Comparison of ENCODE assay signal across 8 cellular contexts in genomic region chr3:39052613-39053012, GRCh38. TPM values are rescaled to one million over a fixed set of nuclear protein-coding genes. Genes with fewer than 3 reads are reported as not detected.
DNase-seq lines count a peak whose midpoint lies in the region; ATAC-seq and TF ChIP-seq lines count a peak whose summit lies in the region.

No MANE protein-coding gene starts in this region.

- H3K4me1 ChIP-seq in cardiac muscle cell (ENCODE audit: low read depth) (peaks cover 5% of the 10 kb centered on the region), ascending aorta (peaks cover 0 to 5% of the 10 kb centered on the region in 2 donors), lower lobe of right lung (peaks cover 11% of the 10 kb centered on the region), urinary bladder (ENCODE audit: insufficient read depth) (no peaks in the 10 kb centered on the region)

- no peak for DNase-seq in cardiac muscle cell (ENCODE audit: low read depth in 1 of 2, low spot score in 1 of 2)
- no peak for DNase-seq in left cardiac atrium
- DNase-seq in ascending aorta (ENCODE audit: low spot score in 2 of 2) = no peak
- DNase-seq in lower lobe of right lung = no peak
- no peak for DNase-seq in NCI-H2196 (lab: John Stamatoyannopoulos, UW; ENCODE audit: unreplicated experiment)
- no peak for DNase-seq in KBM-7

- H3K9me3 ChIP-seq in cardiac muscle cell (ENCODE audit: low read depth) (no peaks in the 10 kb centered on the region), ascending aorta (no peaks in the 10 kb centered on the region), lower lobe of right lung (no peaks in the 10 kb centered on the region)

- peak overlapping the region; percentile 91 for H3K4me3 ChIP-seq in cardiac muscle cell
- H3K4me3 ChIP-seq in ascending aorta = peak overlapping the region; percentile 92 to 96
- H3K4me3 ChIP-seq in lower lobe of right lung = peak overlapping the region; percentile 95
- H3K4me3 ChIP-seq in urinary bladder (ENCODE audit: low read depth, low read length) = peak overlapping the region; percentile 92

- TF ChIP-seq CTCF in cardiac muscle cell (IDR thresholded peaks at IDR 0.05; ENCODE audit: low read depth, low read length) (no peak), ascending aorta (IDR thresholded peaks at IDR 0.05) (no peak), lower lobe of right lung (IDR thresholded peaks at IDR 0.05) (no peak)

- 2% methylated on average over 12 of the region's 12 CpGs for WGBS in urinary bladder

- H3K36me3 ChIP-seq in cardiac muscle cell (no peaks in the 10 kb centered on the region), ascending aorta (no peaks in the 10 kb centered on the region), lower lobe of right lung (no peaks in the 10 kb centered on the region), urinary bladder (ENCODE audit: insufficient read depth) (no peaks in the 10 kb centered on the region)

- peak overlapping the region; percentile 99 for H3K27ac ChIP-seq in cardiac muscle cell
- H3K27ac ChIP-seq in ascending aorta = peak overlapping the region in 1 of 2 donors; percentile 86
- peak overlapping the region; percentile 93 for H3K27ac ChIP-seq in lower lobe of right lung
- no peak overlapping the region for H3K27ac ChIP-seq in urinary bladder (ENCODE audit: low read depth)

- intact Hi-C loops in left cardiac atrium (cut with DNase I) (no loop called here), ascending aorta (cut with DNase I) (loop anchor here (5.0 kb wide), 2 partner anchors 330 to 595 kb away; partner anchors contain the start of gene SLC25A38), lower lobe of right lung (cut with DNase I) (no loop called here)

- ATAC-seq in left cardiac atrium = no peak
- no peak for ATAC-seq in lower lobe of right lung
- no peak for ATAC-seq in HG03342 (IDR thresholded peaks at IDR 0.05; ENCODE audit: unreplicated experiment)

- H3K27me3 ChIP-seq in cardiac muscle cell = no peaks in the 10 kb centered on the region
- H3K27me3 ChIP-seq in ascending aorta = no peaks in the 10 kb centered on the region
- no peaks in the 10 kb centered on the region for H3K27me3 ChIP-seq in lower lobe of right lung (ENCODE audit: low read depth)

- in situ Hi-C loops in KBM-7 (cut with MboI; ENCODE audit: low pct_unique_long_range_greater_than_20kb, low sequenced_read_pairs) = no loop called here

RNA-seq across cellular contexts. Expression of gene WDR48, which starts 0.8 kb away (rescaled TPM):
- total RNA-seq in cardiac muscle cell (25.9 and 31.5 TPM in 2 replicates), left cardiac atrium (10 to 100 TPM; 21.4 to 26.7 TPM), ascending aorta (81.0 TPM), lower lobe of right lung (44.2 TPM), urinary bladder (66.9 TPM)
- polyA plus RNA-seq in cardiac muscle cell (43.2 and 56.4 TPM in 2 replicates), urinary bladder (25.7 TPM)

RNA-seq across cellular contexts. Expression of gene SCN11A, which starts 0.9 kb away (rescaled TPM):
- total RNA-seq in cardiac muscle cell (0.28 and 0.60 TPM in 2 replicates), left cardiac atrium (not detected), ascending aorta (not detected), lower lobe of right lung (0.27 TPM), urinary bladder (11.8 TPM)
- polyA plus RNA-seq in cardiac muscle cell (0.47 and 0.51 TPM in 2 replicates), urinary bladder (0.32 TPM)

RNA-seq across cellular contexts. Expression of gene GORASP1, which starts 54.8 kb away (rescaled TPM):
- total RNA-seq in cardiac muscle cell (128 and 135 TPM in 2 replicates), left cardiac atrium (10 to 100 TPM; 39.0 to 49.1 TPM), ascending aorta (186 TPM), lower lobe of right lung (81.6 TPM), urinary bladder (28.2 TPM)
- polyA plus RNA-seq in cardiac muscle cell (69.3 and 70.3 TPM in 2 replicates), urinary bladder (61.6 TPM)

RNA-seq across cellular contexts. Expression of gene TTC21A, which starts 54.9 kb away (rescaled TPM):
- total RNA-seq in cardiac muscle cell (2.7 and 3.1 TPM in 2 replicates), left cardiac atrium (1 to 10 TPM; 1.8 to 2.5 TPM), ascending aorta (0.43 TPM), lower lobe of right lung (18.8 TPM), urinary bladder (4.3 TPM)
- polyA plus RNA-seq in cardiac muscle cell (2.9 and 4.2 TPM in 2 replicates), urinary bladder (3.3 TPM)
